ENCODE assay signal across 18 cellular contexts in genomic region chr1:4380564-4381168, GRCh38.
DNase-seq lines count a peak whose midpoint lies in the region; ATAC-seq, FAIRE-seq and TF ChIP-seq lines count a peak whose summit lies in the region.
"Had no signal": no experiment of that assay in that cellular context is flagged by ENCODE, and none has a peak within 500 bp of the region (broad histone marks: within the 10 kb centered on the region; RNA-seq: fewer than 3 reads in every experiment).

No MANE protein-coding gene starts in this region.

- POLR2A ChIA-PET in HEK293 (lab: Yijun Ruan, JAX) (no interaction called here), endothelial cell of umbilical vein (lab: Charles Lee) (no interaction called here)

- H3K9ac ChIP-seq in endothelial cell of umbilical vein (replicated peaks; ENCODE audit: extremely low read depth, insufficient read depth, low read length): no peak overlapping the region
- H3K9ac ChIP-seq: SK-N-SH had no signal

- no peaks in the 10 kb centered on the region for H4K20me1 ChIP-seq in endothelial cell of umbilical vein (replicated peaks; ENCODE audit: control insufficient read depth, extremely low read depth, insufficient read depth, low read length)

- no peak overlapping the region for H2AFZ ChIP-seq in endothelial cell of umbilical vein (ENCODE audit: low read depth, low read length)
- H2AFZ ChIP-seq: PC-9 had no signal

- no peaks in the 10 kb centered on the region for H3K79me2 ChIP-seq in endothelial cell of umbilical vein (ENCODE audit: control insufficient read depth, insufficient read depth, low read length)

- H3K27ac Mint-ChIP-seq in T-helper 17 cell: no peak overlapping the region
- H3K27ac Mint-ChIP-seq: activated CD4-positive, alpha-beta T cell treated with anti-CD3 and anti-CD28 coated beads for 36 hours; stimulated activated naive B cell treated with anti-CD40 and anti-IgM and Interleukin-4, amounts not matched to agents 10 μg/mL and 1 μg/mL and 100 μg/mL, for 72 hours had no signal

- no peaks in the 10 kb centered on the region for H3K4me1 Mint-ChIP-seq in T-helper 17 cell
- H3K4me1 Mint-ChIP-seq: stimulated activated naive B cell treated with anti-CD40 and anti-IgM and Interleukin-4, amounts not matched to agents 10 μg/mL and 1 μg/mL and 100 μg/mL, for 72 hours had no signal

- dilution Hi-C loops in endothelial cell of umbilical vein (cut with MboI; ENCODE audit: extremely low pct_ligation_motif_present, low sequenced_read_pairs): no loop called here

- H3K4me3 Mint-ChIP-seq in T-helper 17 cell: no peak overlapping the region
- H3K4me3 Mint-ChIP-seq: activated CD4-positive, alpha-beta T cell treated with anti-CD3 and anti-CD28 coated beads for 36 hours; stimulated activated naive B cell treated with anti-CD40 and anti-IgM and Interleukin-4, amounts not matched to agents 10 μg/mL and 1 μg/mL and 100 μg/mL, for 72 hours had no signal

- BruUV-seq in endothelial cell of umbilical vein (replicated peaks; lab: Mats Ljungman, UMichigan): no TSS peak

- H3K4me3 ChIP-seq in HEK293 (ENCODE audit: low read depth, low read length) (no peak overlapping the region), RWPE2 (ENCODE audit: severe bottlenecking) (no peak overlapping the region), endothelial cell of umbilical vein (replicated peaks in 1 of 3; ENCODE audit: insufficient read depth in 1 of 3, low read depth in 1 of 3, low read length in 3 of 3) (no peak overlapping the region)
- H3K4me3 ChIP-seq: MG63, PC-9 had no signal

- intact Hi-C loops in endothelial cell of umbilical vein (cut with micrococcal nuclease): no loop called here

- H3K9me3 ChIP-seq in HEK293 (ENCODE audit: control insufficient read depth, insufficient read depth, low read depth, low read length) (no peaks in the 10 kb centered on the region), RWPE2 (ENCODE audit: severe bottlenecking) (peaks cover 18% of the 10 kb centered on the region), endothelial cell of umbilical vein (replicated peaks; ENCODE audit: control insufficient read depth, insufficient read depth, low read length) (peaks cover 7% of the 10 kb centered on the region), T-helper 17 cell (ENCODE audit: control insufficient read depth, low read length, poor library complexity, severe bottlenecking) (peaks cover 3% of the 10 kb centered on the region)
- H3K9me3 ChIP-seq: BE2C, MG63, SK-N-SH had no signal

- no peaks in the 10 kb centered on the region for H3K4me1 ChIP-seq in HEK293 (ENCODE audit: control insufficient read depth, insufficient read depth, low read length)
- no peaks in the 10 kb centered on the region for H3K4me1 ChIP-seq in RWPE2 (ENCODE audit: insufficient read depth, poor library complexity, severe bottlenecking)
- no peaks in the 10 kb centered on the region for H3K4me1 ChIP-seq in endothelial cell of umbilical vein (ENCODE audit: control insufficient read depth, extremely low read depth, insufficient read depth, low read length)
- H3K4me1 ChIP-seq: BE2C had no signal

- no peaks in the 10 kb centered on the region for H3K36me3 Mint-ChIP-seq in T-helper 17 cell (ENCODE audit: low read depth)
- H3K36me3 Mint-ChIP-seq: stimulated activated naive B cell treated with anti-CD40 and anti-IgM and Interleukin-4, amounts not matched to agents 10 μg/mL and 1 μg/mL and 100 μg/mL, for 72 hours had no signal

- FAIRE-seq in endothelial cell of umbilical vein (lab: Jason Lieb, UNC): no peak
- FAIRE-seq: H1 had no signal

- no peak for TF ChIP-seq POLR2A in endothelial cell of umbilical vein (IDR thresholded peaks at IDR 0.05; ENCODE audit: low read depth, low read length)

- H3K9me1 ChIP-seq in endothelial cell of umbilical vein (replicated peaks; ENCODE audit: control insufficient read depth, extremely low read depth, insufficient read depth, low read length): no peaks in the 10 kb centered on the region

- ATAC-seq in RWPE2 (ENCODE audit: low read depth) (peak; percentile 87), T-helper 17 cell (no peak), GM18868 (IDR thresholded peaks at IDR 0.05; ENCODE audit: unreplicated experiment) (no peak)
- ATAC-seq: activated CD4-positive, alpha-beta T cell treated with anti-CD3 and anti-CD28 coated beads for 36 hours; sciatic nerve; stimulated activated naive B cell treated with anti-CD40 and anti-IgM and Interleukin-4, amounts not matched to agents 10 μg/mL and 1 μg/mL and 100 μg/mL, for 72 hours had no signal

- H3K4me2 ChIP-seq in endothelial cell of umbilical vein (ENCODE audit: insufficient read depth, low read length): no peak overlapping the region
- H3K4me2 ChIP-seq: PC-9, SK-N-SH had no signal

- CTCF ChIA-PET in HEK293 (lab: Yijun Ruan, JAX) (no interaction called here), endothelial cell of umbilical vein (lab: Charles Lee) (no interaction called here)

- H3K27ac ChIP-seq in HEK293 (ENCODE audit: extremely low read depth, low read depth, low read length) (no peak overlapping the region), RWPE2 (ENCODE audit: poor library complexity, severe bottlenecking) (peak overlapping the region; percentile 68), endothelial cell of umbilical vein (ENCODE audit: insufficient read depth, low read depth, low read length) (no peak overlapping the region)
- H3K27ac ChIP-seq: PC-9 had no signal

- peaks cover 5% of the 10 kb centered on the region for H3K27me3 Mint-ChIP-seq in T-helper 17 cell
- H3K27me3 Mint-ChIP-seq: central memory CD8-positive, alpha-beta T cell had no signal

- no peaks in the 10 kb centered on the region for H3K27me3 ChIP-seq in RWPE2 (ENCODE audit: insufficient read depth, poor library complexity, severe bottlenecking)
- H3K27me3 ChIP-seq in endothelial cell of umbilical vein (ENCODE audit: control insufficient read depth in 2 of 2, insufficient read depth in 2 of 2, low read length in 2 of 2): no peaks in the 10 kb centered on the region
- H3K27me3 ChIP-seq: BE2C, MG63 had no signal

- no peak for DNase-seq in RWPE2 (ENCODE audit: low spot score)
- DNase-seq in endothelial cell of umbilical vein (ENCODE audit: low read depth, low spot score): no peak
- DNase-seq in renal cortical epithelial cell (ENCODE audit: low read depth): peak; percentile 85
- DNase-seq in T-helper 17 cell: no peak
- no peak for DNase-seq in GM10266 (ENCODE audit: extremely low spot score)
- DNase-seq: activated CD4-positive, alpha-beta T cell treated with anti-CD3 and anti-CD28 coated beads for 36 hours; BE2C; MG63; NCI-H2171 treated with DMSO at 0.1 percent for 48 hours; NCI-H748 treated with DMSO at 0.1 percent for 48 hours; PC-9; SK-N-SH; stimulated activated naive B cell treated with anti-CD40 and anti-IgM and Interleukin-4, amounts not matched to agents 10 μg/mL and 1 μg/mL and 100 μg/mL, for 72 hours had no signal

- no peaks in the 10 kb centered on the region for H3K36me3 ChIP-seq in HEK293 (ENCODE audit: control insufficient read depth in 2 of 2, insufficient read depth in 1 of 2, low read length in 2 of 2)
- H3K36me3 ChIP-seq in RWPE2 (ENCODE audit: low read depth): no peaks in the 10 kb centered on the region
- H3K36me3 ChIP-seq in endothelial cell of umbilical vein (ENCODE audit: control insufficient read depth in 2 of 2, extremely low read depth in 1 of 2, insufficient read depth in 2 of 2, low read length in 2 of 2): no peaks in the 10 kb centered on the region
- H3K36me3 ChIP-seq: BE2C, MG63 had no signal

- TF ChIP-seq CTCF in HEK293 (tag by site-specific recombination; IDR thresholded peaks at IDR 0.05) (no peak), RWPE2 (IDR thresholded peaks at IDR 0.05; ENCODE audit: poor library complexity, severe bottlenecking) (no peak), endothelial cell of umbilical vein (IDR thresholded peaks at IDR 0.05; ENCODE audit: extremely low read depth in 1 of 2, insufficient read depth in 1 of 2, low read depth in 1 of 2, low read length in 2 of 2) (no peak), GM10266 (IDR thresholded peaks at IDR 0.05; ENCODE audit: control insufficient read depth, insufficient read depth, low read depth, missing control alignments) (no peak)

TF ChIP-seq in HEK293, 187 proteins besides CTCF, POLR2A, EP300 and RAD21 (continues in another document):
- TF ChIP-seq KLF17 (tag by site-specific recombination; IDR thresholded peaks at IDR 0.05) (no peak), ZNF580 (tag by site-specific recombination; IDR thresholded peaks at IDR 0.05) (no peak), ZNF433 (tag by site-specific recombination; IDR thresholded peaks at IDR 0.05; ENCODE audit: low read depth) (no peak)

TF ChIP-seq in endothelial cell of umbilical vein, 7 proteins besides CTCF, POLR2A, EP300 and RAD21:
- peak; percentile 25 for TF ChIP-seq JUN (IDR thresholded peaks at IDR 0.05; ENCODE audit: borderline replicate concordance, insufficient read depth, insufficient read length, low read depth)
- TF ChIP-seq MAX (IDR thresholded peaks at IDR 0.05; ENCODE audit: insufficient read depth, insufficient read length): no peak
- no peak for TF ChIP-seq FOS (IDR thresholded peaks at IDR 0.05; ENCODE audit: borderline replicate concordance, insufficient read depth, low read length)
